28 cellular contexts compared by ENCODE assay signal in genomic region chr22:27676545-27677188, GRCh38.
"Had no signal": no experiment of that assay in that cellular context is flagged by ENCODE, and none has a peak within 500 bp of the region (broad histone marks: within the 10 kb centered on the region; RNA-seq: fewer than 3 reads in every experiment).

No MANE protein-coding gene starts in this region.

- H3K4me1 ChIP-seq: breast epithelium, lower lobe of right lung, pancreas, thyroid gland had no signal

- H3K27ac Mint-ChIP-seq: activated CD8-positive, alpha-beta T cell treated with anti-CD3 and anti-CD28 coated beads, Interleukin-2, amount 10 ng/mL, durations not matched to agents 7 days and 5 days; activated naive CD4-positive, alpha-beta T cell treated with anti-CD3 and anti-CD28 coated beads, Interleukin-2, amount 50 U/mL, for 72 hours; naive thymus-derived CD4-positive, alpha-beta T cell; stimulated activated naive CD8-positive, alpha-beta T cell treated with anti-CD3 and anti-CD28 coated beads, Interleukin-15, Interleukin-2, amounts not matched to agents 100 ng/mL and 50 ng/mL, for 24 hours; T-cell; T-helper 2 cell treated with Interferon-gamma antibody and Interleukin-4, amounts not matched to agents 5 μg/mL and 100 μg/mL, for 36 hours had no signal

- H3K27ac ChIP-seq: ascending aorta, breast epithelium, epithelial cell of prostate, heart right ventricle, lower lobe of right lung, neutrophil, pancreas, psoas muscle, right atrium auricular region, skin epidermis, thyroid gland had no signal

- H3K4me3 Mint-ChIP-seq: activated CD8-positive, alpha-beta T cell treated with anti-CD3 and anti-CD28 coated beads, Interleukin-2, amount 10 ng/mL, durations not matched to agents 7 days and 5 days; naive thymus-derived CD4-positive, alpha-beta T cell; stimulated activated naive CD8-positive, alpha-beta T cell treated with anti-CD3 and anti-CD28 coated beads, Interleukin-15, Interleukin-2, amounts not matched to agents 100 ng/mL and 50 ng/mL, for 24 hours; T-cell; T-helper 2 cell treated with Interferon-gamma antibody and Interleukin-4, amounts not matched to agents 5 μg/mL and 100 μg/mL, for 36 hours had no signal

- ATAC-seq: activated CD8-positive, alpha-beta T cell treated with anti-CD3 and anti-CD28 coated beads, Interleukin-2, amount 10 ng/mL, durations not matched to agents 7 days and 5 days; activated naive CD4-positive, alpha-beta T cell treated with anti-CD3 and anti-CD28 coated beads, Interleukin-2, amount 50 U/mL, for 72 hours; heart right ventricle; left lobe of liver; lower lobe of right lung; naive thymus-derived CD4-positive, alpha-beta T cell; pancreas; psoas muscle; T-cell had no signal

- H3K9me3 Mint-ChIP-seq: activated naive CD4-positive, alpha-beta T cell treated with anti-CD3 and anti-CD28 coated beads, Interleukin-2, amount 50 U/mL, for 72 hours; naive thymus-derived CD4-positive, alpha-beta T cell; stimulated activated naive CD8-positive, alpha-beta T cell treated with anti-CD3 and anti-CD28 coated beads, Interleukin-15, Interleukin-2, amounts not matched to agents 100 ng/mL and 50 ng/mL, for 24 hours; T-cell; T-helper 2 cell treated with Interferon-gamma antibody and Interleukin-4, amounts not matched to agents 5 μg/mL and 100 μg/mL, for 36 hours had no signal

- H3K9me3 ChIP-seq: ascending aorta, breast epithelium, lower lobe of right lung, neutrophil, pancreas, psoas muscle, thyroid gland had no signal

- H3K36me3 Mint-ChIP-seq: activated naive CD4-positive, alpha-beta T cell treated with anti-CD3 and anti-CD28 coated beads, Interleukin-2, amount 50 U/mL, for 72 hours; naive thymus-derived CD4-positive, alpha-beta T cell; T-cell had no signal

- H3K27me3 Mint-ChIP-seq: stimulated activated naive CD8-positive, alpha-beta T cell treated with anti-CD3 and anti-CD28 coated beads, Interleukin-15, Interleukin-2, amounts not matched to agents 100 ng/mL and 50 ng/mL, for 24 hours had no signal

- H3K27me3 ChIP-seq: ascending aorta, breast epithelium, heart right ventricle, neutrophil, pancreas, right atrium auricular region, thyroid gland had no signal

- H3K4me3 ChIP-seq: ascending aorta, breast epithelium, heart right ventricle, lower lobe of right lung, pancreas, psoas muscle, right atrium auricular region, skin epidermis, thyroid gland had no signal

- H3K36me3 ChIP-seq: ascending aorta, breast epithelium, heart right ventricle, lower lobe of right lung, neutrophil, pancreas, right atrium auricular region, thyroid gland, WERI-Rb-1 had no signal

- DNase-seq: activated CD4-positive, alpha-beta T cell treated with anti-CD3 and anti-CD28 coated beads for 1 hour; activated CD4-positive, alpha-beta T cell treated with anti-CD3 and anti-CD28 coated beads, Interleukin-2, amount 50 U/mL, for 1 hour; activated CD8-positive, alpha-beta T cell treated with anti-CD3 and anti-CD28 coated beads, Interleukin-2, amount 10 ng/mL, durations not matched to agents 7 days and 5 days; activated gamma-delta T cell treated with Interleukin-2 at 50 U/mL for 16 hours; activated T-cell treated with anti-CD3 and anti-CD28 coated beads, Interleukin-2, amount 50 U/mL, for 1 hour; cortex of kidney; foreskin fibroblast; heart right ventricle; kidney; lower lobe of right lung; naive thymus-derived CD4-positive, alpha-beta T cell; pancreas; psoas muscle; stimulated activated CD4-positive, alpha-beta T cell treated with anti-CD3 and anti-CD28 coated beads, Interleukin-1b, Interleukin-23, amount 100 ng/mL, for 48 hours; substantia nigra; T-cell; thyroid gland; WERI-Rb-1 had no signal
